Comparison of ENCODE assay signal across 26 cellular contexts in the genomic region with DNA sequence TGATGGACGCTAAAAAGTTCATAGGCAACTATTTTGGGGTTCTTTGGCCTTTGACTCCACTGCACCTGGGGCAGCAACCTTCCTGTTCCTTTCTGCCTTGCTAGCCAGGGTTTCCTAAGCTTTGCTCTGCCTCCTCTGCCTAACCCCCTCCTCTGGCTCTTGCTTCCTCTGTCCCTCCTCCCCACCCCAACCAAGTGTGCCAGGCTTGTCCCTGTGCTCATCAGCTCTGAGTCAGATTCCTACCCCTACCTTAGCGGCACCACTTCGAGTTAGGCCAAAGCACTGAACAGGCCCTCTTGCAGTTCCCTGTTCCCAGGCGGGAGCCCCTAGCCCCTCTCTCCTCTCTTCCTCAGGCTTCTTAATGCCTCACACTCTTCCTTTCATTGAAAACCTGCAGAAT.
"Had no signal": no experiment of that assay in that cellular context is flagged by ENCODE, and none has a peak within 500 bp of the region (broad histone marks: within the 10 kb centered on the region; RNA-seq: fewer than 3 reads in every experiment).

No MANE protein-coding gene starts in this region.

- H3K27me3 ChIP-seq: upper lobe of left lung, vagina had no signal

- H3K9me3 Mint-ChIP-seq: activated T-helper 2 cell treated with anti-CD3 and anti-CD28 coated beads, Interferon-gamma antibody, Interleukin-2, Interleukin-4, amounts not matched to agents 10 μg/mL and 5 μg/mL and 100 μg/mL, durations not matched to agents 14 hours and 24 hours and 36 hours; effector memory CD8-positive, alpha-beta T cell; stimulated activated naive CD8-positive, alpha-beta T cell treated with anti-CD3 and anti-CD28 coated beads, Interleukin-15, Interleukin-2, amounts not matched to agents 100 ng/mL and 50 ng/mL, for 24 hours; T-cell had no signal

- H3K4me1 ChIP-seq: left ventricle myocardium inferior, upper lobe of left lung, vagina had no signal

- DNase-seq: activated CD4-positive, alpha-beta T cell treated with anti-CD3 and anti-CD28 coated beads for 36 hours; activated CD4-positive, CD25-positive, alpha-beta regulatory T cell; activated CD8-positive, alpha-beta memory T cell treated with anti-CD3 and anti-CD28 coated beads, Interleukin-2, amount 10 ng/mL, durations not matched to agents 7 days and 5 days; activated CD8-positive, alpha-beta T cell treated with anti-CD3 and anti-CD28 coated beads, Interleukin-2, amount 10 ng/mL, durations not matched to agents 7 days and 5 days; activated naive CD4-positive, alpha-beta T cell; activated T-cell treated with anti-CD3 and anti-CD28 coated beads, Interleukin-2, amount 50 U/mL, for 48 hours; anterior cingulate cortex; effector memory CD8-positive, alpha-beta T cell; erythroblast; head of caudate nucleus; hippocampal formation; kidney glomerular epithelial cell; left ventricle myocardium inferior; naive B cell; stimulated activated CD4-positive, alpha-beta T cell treated with anti-CD3 and anti-CD28 coated beads, Interleukin-12 subunit alpha, Interleukin-12 subunit beta, amount 100 ng/mL, for 4 hours; stimulated activated CD4-positive, alpha-beta T cell treated with anti-CD3 and anti-CD28 coated beads, Interleukin-4, amount 100 ng/mL, for 1 hour; T-cell; upper lobe of left lung had no signal

- H3K4me3 ChIP-seq: coronary artery, left ventricle myocardium inferior, lung, skin epidermis, upper lobe of left lung, vagina had no signal

- H3K4me1 Mint-ChIP-seq: activated CD8-positive, alpha-beta memory T cell treated with anti-CD3 and anti-CD28 coated beads, Interleukin-2, amount 10 ng/mL, durations not matched to agents 7 days and 5 days; naive B cell had no signal

- H3K36me3 Mint-ChIP-seq: activated CD8-positive, alpha-beta memory T cell treated with anti-CD3 and anti-CD28 coated beads, Interleukin-2, amount 10 ng/mL, durations not matched to agents 7 days and 5 days; activated naive CD8-positive, alpha-beta T cell; naive B cell; T-cell had no signal

- ATAC-seq: activated CD4-positive, alpha-beta T cell treated with anti-CD3 and anti-CD28 coated beads for 36 hours; activated CD8-positive, alpha-beta memory T cell treated with anti-CD3 and anti-CD28 coated beads, Interleukin-2, amount 10 ng/mL, durations not matched to agents 7 days and 5 days; effector memory CD8-positive, alpha-beta T cell; sciatic nerve; T-cell had no signal

- H3K36me3 ChIP-seq: left ventricle myocardium inferior, upper lobe of left lung, vagina had no signal

- H3K9me3 ChIP-seq: left ventricle myocardium inferior, upper lobe of left lung, vagina had no signal

- H3K27ac ChIP-seq: coronary artery, left ventricle myocardium inferior, skin epidermis, upper lobe of left lung, vagina had no signal

- H3K27ac Mint-ChIP-seq: activated CD4-positive, alpha-beta T cell treated with anti-CD3 and anti-CD28 coated beads for 36 hours; activated CD8-positive, alpha-beta memory T cell treated with anti-CD3 and anti-CD28 coated beads, Interleukin-2, amount 10 ng/mL, durations not matched to agents 7 days and 5 days; activated CD8-positive, alpha-beta T cell treated with anti-CD3 and anti-CD28 coated beads, Interleukin-2, amount 10 ng/mL, durations not matched to agents 7 days and 5 days; activated naive CD8-positive, alpha-beta T cell; activated T-helper 2 cell treated with anti-CD3 and anti-CD28 coated beads, Interferon-gamma antibody, Interleukin-2, Interleukin-4, amounts not matched to agents 10 μg/mL and 5 μg/mL and 100 μg/mL, durations not matched to agents 14 hours and 24 hours and 36 hours; effector memory CD8-positive, alpha-beta T cell; stimulated activated naive CD8-positive, alpha-beta T cell treated with anti-CD3 and anti-CD28 coated beads, Interleukin-15, Interleukin-2, amounts not matched to agents 100 ng/mL and 50 ng/mL, for 24 hours; T-cell had no signal

- H3K4me3 Mint-ChIP-seq: activated CD4-positive, alpha-beta T cell treated with anti-CD3 and anti-CD28 coated beads for 36 hours; activated CD8-positive, alpha-beta memory T cell treated with anti-CD3 and anti-CD28 coated beads, Interleukin-2, amount 10 ng/mL, durations not matched to agents 7 days and 5 days; activated CD8-positive, alpha-beta T cell treated with anti-CD3 and anti-CD28 coated beads, Interleukin-2, amount 10 ng/mL, durations not matched to agents 7 days and 5 days; activated naive CD8-positive, alpha-beta T cell; effector memory CD8-positive, alpha-beta T cell; naive B cell; stimulated activated naive CD8-positive, alpha-beta T cell treated with anti-CD3 and anti-CD28 coated beads, Interleukin-15, Interleukin-2, amounts not matched to agents 100 ng/mL and 50 ng/mL, for 24 hours; T-cell had no signal
